ENCODE assay signal across 8 cellular contexts in genomic region chr16:80931985-80932720, GRCh38.
DNase-seq lines count a peak whose midpoint lies in the region; ATAC-seq and TF ChIP-seq lines count a peak whose summit lies in the region.

No MANE protein-coding gene starts in this region.

- peaks cover 7% of the 10 kb centered on the region for H3K4me1 Mint-ChIP-seq in activated CD8-positive, alpha-beta T cell treated with anti-CD3 and anti-CD28 coated beads, Interleukin-2, amount 10 ng/mL, durations not matched to agents 7 days and 5 days (ENCODE audit: low read depth)

- intact Hi-C loops in transverse colon (cut with DNase I; ENCODE audit: low total_unique reads): no loop called here

- ATAC-seq in activated CD8-positive, alpha-beta T cell treated with anti-CD3 and anti-CD28 coated beads, Interleukin-2, amount 10 ng/mL, durations not matched to agents 7 days and 5 days: peak; percentile 57
- no peak for ATAC-seq in HG03460 (IDR thresholded peaks at IDR 0.05; ENCODE audit: unreplicated experiment)

- H3K4me3 Mint-ChIP-seq in activated CD8-positive, alpha-beta T cell treated with anti-CD3 and anti-CD28 coated beads, Interleukin-2, amount 10 ng/mL, durations not matched to agents 7 days and 5 days: peak overlapping the region; percentile 34

- H3K27ac ChIP-seq in muscle layer of duodenum (ENCODE audit: low read length) (peak overlapping the region; percentile 69), transverse colon (peak overlapping the region; percentile 71 to 89 (median 82))

- DNase-seq in AG10803 (ENCODE audit: low read depth): peak; percentile 69
- DNase-seq in HCEC 1CT: peak; percentile 18
- DNase-seq in activated CD8-positive, alpha-beta T cell treated with anti-CD3 and anti-CD28 coated beads, Interleukin-2, amount 10 ng/mL, durations not matched to agents 7 days and 5 days: peak; percentile 23
- DNase-seq in fibroblast of pulmonary artery (ENCODE audit: low read depth): peak; percentile 74
- peak; percentile 41 for DNase-seq in transverse colon
- DNase-seq in NCI-H187 (lab: John Stamatoyannopoulos, UW): no peak

- peaks cover 0 to 6% of the 10 kb centered on the region in 2 donors for H3K4me1 ChIP-seq in muscle layer of duodenum (ENCODE audit: control insufficient read depth in 1 of 2, insufficient read depth in 2 of 2, low read length in 2 of 2)
- peaks cover 0 to 18% (median 16%) of the 10 kb centered on the region in 4 donors for H3K4me1 ChIP-seq in transverse colon

- H3K36me3 Mint-ChIP-seq in activated CD8-positive, alpha-beta T cell treated with anti-CD3 and anti-CD28 coated beads, Interleukin-2, amount 10 ng/mL, durations not matched to agents 7 days and 5 days (ENCODE audit: low read depth): no peaks in the 10 kb centered on the region

- no peak for TF ChIP-seq CTCF in AG10803 (conservative IDR thresholded peaks at IDR 0.05; ENCODE audit: low read length)
- no peak for TF ChIP-seq CTCF in fibroblast of pulmonary artery (IDR thresholded peaks at IDR 0.05; ENCODE audit: low read length, missing control alignments)
- TF ChIP-seq CTCF in transverse colon (IDR thresholded peaks at IDR 0.05): no peak

- H3K27me3 ChIP-seq in muscle layer of duodenum (ENCODE audit: low read depth, low read length): no peaks in the 10 kb centered on the region
- peaks cover 15% of the 10 kb centered on the region for H3K27me3 ChIP-seq in transverse colon

- 2 to 7% methylated on average over 10 to 22 of the region's 63 CpGs for WGBS in transverse colon (ENCODE audit: low coverage in 1 of 2), 2 donors

- H3K9me3 Mint-ChIP-seq in activated CD8-positive, alpha-beta T cell treated with anti-CD3 and anti-CD28 coated beads, Interleukin-2, amount 10 ng/mL, durations not matched to agents 7 days and 5 days (ENCODE audit: insufficient read depth): no peaks in the 10 kb centered on the region

- no peak for TF ChIP-seq EP300 in transverse colon (IDR thresholded peaks at IDR 0.05; ENCODE audit: low read depth)

- H3K27ac Mint-ChIP-seq in activated CD8-positive, alpha-beta T cell treated with anti-CD3 and anti-CD28 coated beads, Interleukin-2, amount 10 ng/mL, durations not matched to agents 7 days and 5 days: no peak overlapping the region

- no peak for TF ChIP-seq POLR2A in transverse colon (IDR thresholded peaks at IDR 0.05)

- H3K36me3 ChIP-seq in muscle layer of duodenum (ENCODE audit: control insufficient read depth in 1 of 2, insufficient read depth in 2 of 2, low read length in 2 of 2) (no peaks in the 10 kb centered on the region), transverse colon (no peaks in the 10 kb centered on the region)

- H3K9me3 ChIP-seq in muscle layer of duodenum (ENCODE audit: control insufficient read depth in 1 of 2, low read length in 2 of 2) (no peaks in the 10 kb centered on the region), transverse colon (no peaks in the 10 kb centered on the region)

- CTCF ChIA-PET in activated CD8-positive, alpha-beta T cell treated with anti-CD3 and anti-CD28 coated beads, Interleukin-2, amount 10 ng/mL, durations not matched to agents 7 days and 5 days (lab: Charles Lee): interaction anchor here (1.2 kb wide), 1 partner anchor 8 kb away, joined by 3 read pairs; no protein-coding TSS in a partner anchor

- POLR2A ChIA-PET in activated CD8-positive, alpha-beta T cell treated with anti-CD3 and anti-CD28 coated beads, Interleukin-2, amount 10 ng/mL, durations not matched to agents 7 days and 5 days (lab: Charles Lee): no interaction called here

- in situ Hi-C loops in transverse colon (cut with MboI; ENCODE audit: low pct_ligation_motif_present in 1 of 4, low pct_unique_long_range_greater_than_20kb in 1 of 4, low sequenced_read_pairs in 3 of 4): no loop called here

- peaks cover 40% of the 10 kb centered on the region for H3K27me3 Mint-ChIP-seq in activated CD8-positive, alpha-beta T cell treated with anti-CD3 and anti-CD28 coated beads, Interleukin-2, amount 10 ng/mL, durations not matched to agents 7 days and 5 days (ENCODE audit: low read depth)

- H3K4me3 ChIP-seq in AG10803 (ENCODE audit: low read length) (peak overlapping the region; percentile 63), fibroblast of pulmonary artery (replicated peaks; ENCODE audit: low read depth, low read length) (peak overlapping the region; percentile 43), muscle layer of duodenum (ENCODE audit: low read depth in 1 of 2, low read length in 2 of 2) (peak overlapping the region; percentile 55 to 73), transverse colon (peak overlapping the region; percentile 7 to 46 (median 30))

Comparison
In these comparisons a context has a peak if more than half of its experiments do, and no peak if none do; other contexts are left out.
1. DNase-seq: peak in AG10803 (single experiment), HCEC 1CT (single experiment), activated CD8-positive, alpha-beta T cell treated with anti-CD3 and anti-CD28 coated beads, Interleukin-2, amount 10 ng/mL, durations not matched to agents 7 days and 5 days (single experiment), fibroblast of pulmonary artery (single experiment) and transverse colon (single experiment); none in NCI-H187 (0 of 2).
2. Peak in every context shown above with its lines, with median percentiles within 50 percentile points of each other: H3K4me3 ChIP-seq.